Comparison of ENCODE assay signal across 8 cellular contexts in genomic region chr7:103447073-103447960, GRCh38. TPM values are rescaled to one million over a fixed set of nuclear protein-coding genes. Genes with fewer than 3 reads are reported as not detected.
DNase-seq lines count a peak whose midpoint lies in the region; ATAC-seq and TF ChIP-seq lines count a peak whose summit lies in the region.

No MANE protein-coding gene starts in this region.

- H3K9me3 ChIP-seq in GM23248 (ENCODE audit: low read depth) (no peaks in the 10 kb centered on the region), SJSA1 (replicated peaks) (no peaks in the 10 kb centered on the region), lower lobe of right lung (no peaks in the 10 kb centered on the region), tibial nerve (no peaks in the 10 kb centered on the region)

- WGBS in GM23248 (ENCODE audit: low coverage in 1 of 2, low lambda C conversion rate in 2 of 2, missing lambda C conversion rate in 2 of 2), 2 experiments: 22 to 24% methylated on average over 17 of the region's 17 CpGs
- 17 to 18% methylated on average over 17 of the region's 17 CpGs for WGBS in tibial nerve, 2 donors

- no peak for TF ChIP-seq POLR2A in tibial nerve (IDR thresholded peaks at IDR 0.05)

- TF ChIP-seq EP300 in tibial nerve (IDR thresholded peaks at IDR 0.05): no peak

- peak; percentile 82 to 83 for ATAC-seq in lower lobe of right lung

- TF ChIP-seq CTCF in cardiac fibroblast (IDR thresholded peaks at IDR 0.05; ENCODE audit: low read depth, low read length) (peak; percentile 84), lower lobe of right lung (IDR thresholded peaks at IDR 0.05) (peak; percentile 50), tibial nerve (IDR thresholded peaks at IDR 0.05) (peak; percentile 24 to 54 (median 35))

- H3K4me2 ChIP-seq in GM23248 (ENCODE audit: unreplicated experiment): no peak overlapping the region

- H3F3A ChIP-seq in GM23248 (ENCODE audit: insufficient read depth): no peaks in the 10 kb centered on the region

- no peaks in the 10 kb centered on the region for H4K20me1 ChIP-seq in GM23248 (ENCODE audit: insufficient read depth)

- no peaks in the 10 kb centered on the region for H3K79me2 ChIP-seq in GM23248 (ENCODE audit: insufficient read depth)

- H3K4me1 ChIP-seq in GM23248 (ENCODE audit: insufficient read depth): no peaks in the 10 kb centered on the region
- no peaks in the 10 kb centered on the region; the same call in 1 of the 2 replicates for H3K4me1 ChIP-seq in SJSA1 (replicated peaks)
- peaks cover 12% of the 10 kb centered on the region for H3K4me1 ChIP-seq in lower lobe of right lung
- peaks cover 0 to 20% (median 3%) of the 10 kb centered on the region in 4 donors for H3K4me1 ChIP-seq in tibial nerve

- H3K9me2 ChIP-seq in GM23248 (ENCODE audit: insufficient read depth): no peaks in the 10 kb centered on the region

- H3K27me3 ChIP-seq in GM23248 (replicated peaks; ENCODE audit: insufficient read depth) (peaks cover 38% of the 10 kb centered on the region), SJSA1 (replicated peaks) (peaks cover 46% of the 10 kb centered on the region), lower lobe of right lung (ENCODE audit: low read depth) (peaks cover 41% of the 10 kb centered on the region), tibial nerve (peaks cover 0 to 44% of the 10 kb centered on the region in 2 donors)

- no peak overlapping the region for H3K27ac ChIP-seq in GM23248
- no peak overlapping the region for H3K27ac ChIP-seq in SJSA1
- H3K27ac ChIP-seq in lower lobe of right lung: no peak overlapping the region
- no peak overlapping the region for H3K27ac ChIP-seq in tibial nerve

- intact Hi-C loops in lower lobe of right lung (cut with DNase I): no loop called here

- H3K9ac ChIP-seq in GM23248: no peak overlapping the region

- peak; percentile 79 for DNase-seq in ELF-1 (ENCODE audit: low read depth, low spot score)
- peak; percentile 69 for DNase-seq in GM23248
- DNase-seq in NAMALWA (ENCODE audit: low spot score): peak; percentile 82
- DNase-seq in SJSA1 (ENCODE audit: low read depth in 1 of 2, low spot score in 2 of 2): peak; percentile 16 to 47
- peak; percentile 58 to 67 for DNase-seq in cardiac fibroblast (ENCODE audit: low read depth in 2 of 2)
- no peak for DNase-seq in lower lobe of right lung
- peak in 1 of 2 donors; percentile 20 for DNase-seq in tibial nerve (ENCODE audit: low spot score in 2 of 2)
- no peak for DNase-seq in activated effector memory CD4-positive, alpha-beta T cell treated with anti-CD3 and anti-CD28 coated beads, Interleukin-2, amount 50 U/mL, for 16 hours

- H3K4me3 ChIP-seq in GM23248 (no peak overlapping the region), SJSA1 (no peak overlapping the region), cardiac fibroblast (replicated peaks in 1 of 2; ENCODE audit: low read depth in 2 of 2, low read length in 2 of 2) (no peak overlapping the region), lower lobe of right lung (no peak overlapping the region), tibial nerve (no peak overlapping the region)

- H3K36me3 ChIP-seq in GM23248 (ENCODE audit: low read depth) (no peaks in the 10 kb centered on the region), SJSA1 (no peaks in the 10 kb centered on the region), lower lobe of right lung (no peaks in the 10 kb centered on the region), tibial nerve (no peaks in the 10 kb centered on the region)

- in situ Hi-C loops in GM23248 (cut with MboI): no loop called here

- no peak overlapping the region for H2AFZ ChIP-seq in GM23248

RNA-seq across cellular contexts. Expression of gene SLC26A5, which starts 1.3 kb away (rescaled TPM):
- not detected in 2 replicates for total RNA-seq in GM23248 (2014; rRNA removed; shearing (Covaris generic))
- polyA plus RNA-seq in GM23248 (2016; fragmentation: Nextera tagmentation; extraction: Ambion mirVana): not detected in 2 replicates
- total RNA-seq in SJSA1 (2014; rRNA removed; shearing (Covaris generic)): not detected in 2 replicates
- total RNA-seq in lower lobe of right lung: 1.8 TPM
- under 1 TPM in 2 of 4 donors, not detected in 2; 0.20 to 0.42 TPM for total RNA-seq in tibial nerve

Comparison
In these comparisons a context has a peak if more than half of its experiments do, and no peak if none do; other contexts are left out.
1. DNase-seq: peak in ELF-1 (single experiment), GM23248 (single experiment), NAMALWA (single experiment), SJSA1 (2 of 2) and cardiac fibroblast (2 of 2); none in lower lobe of right lung (single experiment) and activated effector memory CD4-positive, alpha-beta T cell treated with anti-CD3 and anti-CD28 coated beads, Interleukin-2, amount 50 U/mL, for 16 hours (single experiment).
2. Peak in every context shown above with its lines, with median percentiles within 50 percentile points of each other: CTCF ChIP-seq.